Comparison of ENCODE assay signal across 20 cellular contexts in genomic region chr2:190785380-190785779, GRCh38.
A peak's percentile ranks its signal among the peaks of the same experiment; 100 is the strongest.
DNase-seq lines count a peak whose midpoint lies in the region; ATAC-seq, FAIRE-seq and TF ChIP-seq lines count a peak whose summit lies in the region.
"Had no signal": no experiment of that assay in that cellular context is flagged by ENCODE, and none has a peak within 500 bp of the region (broad histone marks: within the 10 kb centered on the region; RNA-seq: fewer than 3 reads in every experiment).

No MANE protein-coding gene starts in this region.

- H3K27ac ChIP-seq in K562 (ENCODE audit: extremely low read depth, low read depth, low read length) (no peak overlapping the region), small intestine (ENCODE audit: low read depth in 1 of 2, low read length in 1 of 2) (no peak overlapping the region), esophagus squamous epithelium (no peak overlapping the region), endodermal cell (ENCODE audit: low read depth, low read length) (no peak overlapping the region)
- H3K27ac ChIP-seq: HL-60 had no signal

- no peak overlapping the region for H3K4me3 Mint-ChIP-seq in activated naive CD8-positive, alpha-beta T cell treated with anti-CD3 and anti-CD28 coated beads, Interleukin-2, amount 50 U/mL, for 24 hours
- H3K4me3 Mint-ChIP-seq in activated naive CD8-positive, alpha-beta T cell treated with anti-CD3 and anti-CD28 coated beads for 36 hours = no peak overlapping the region
- no peak overlapping the region for H3K4me3 Mint-ChIP-seq in endodermal cell
- H3K4me3 Mint-ChIP-seq: B cell; CD4-positive, CD25-positive, alpha-beta regulatory T cell; H9 had no signal

- H3K4me1 Mint-ChIP-seq in activated naive CD8-positive, alpha-beta T cell treated with anti-CD3 and anti-CD28 coated beads, Interleukin-2, amount 50 U/mL, for 24 hours = peaks cover 68% of the 10 kb centered on the region
- peaks cover 28% of the 10 kb centered on the region for H3K4me1 Mint-ChIP-seq in activated naive CD8-positive, alpha-beta T cell treated with anti-CD3 and anti-CD28 coated beads for 36 hours
- H3K4me1 Mint-ChIP-seq in endodermal cell = peaks cover 31% of the 10 kb centered on the region
- H3K4me1 Mint-ChIP-seq: B cell had no signal

- POLR2A ChIA-PET in K562 (lab: Yijun Ruan, JAX) = interaction anchor here (0.7 kb wide), 1 partner anchor 11 kb away, joined by 3 read pairs; no protein-coding TSS in a partner anchor

- in situ Hi-C loops in K562 (cut with MboI) = no loop called here

- H3K79me2 ChIP-seq in K562 (ENCODE audit: control insufficient read depth, insufficient read depth, low read length) = no peaks in the 10 kb centered on the region

- no peaks in the 10 kb centered on the region for H4K20me1 ChIP-seq in K562 (replicated peaks; ENCODE audit: control insufficient read depth, insufficient read depth, low read length)

- no peak overlapping the region for H3K4me2 ChIP-seq in K562 (ENCODE audit: insufficient read depth, low read length)

- H3K9ac ChIP-seq in K562 (ENCODE audit: insufficient read depth in 1 of 2, low read depth in 2 of 2, low read length in 2 of 2) = no peak overlapping the region
- H3K9ac ChIP-seq in endodermal cell (ENCODE audit: extremely low read depth, low read length, poor library complexity, severe bottlenecking) = no peak overlapping the region

- intact Hi-C loops in K562 (cut with micrococcal nuclease) = no loop called here
- intact Hi-C loops in esophagus squamous epithelium (cut with DNase I) = loop anchor here (10.0 kb wide), 1 partner anchor 239 kb away; no protein-coding TSS in a partner anchor

- peaks cover 0 to 7% of the 10 kb centered on the region in 2 experiments; a peak in 2 of 5 replicates for H3K4me1 ChIP-seq in K562 (replicated peaks in 1 of 2; ENCODE audit: control insufficient read depth in 2 of 2, insufficient read depth in 2 of 2, low read length in 2 of 2)
- peaks cover 0 to 4% of the 10 kb centered on the region in 2 donors for H3K4me1 ChIP-seq in small intestine (ENCODE audit: control insufficient read depth in 2 of 2, insufficient read depth in 1 of 2, low read depth in 1 of 2, low read length in 1 of 2)
- H3K4me1 ChIP-seq in esophagus squamous epithelium = peaks cover 0 to 12% (median 0%) of the 10 kb centered on the region in 3 donors
- peaks cover 4% of the 10 kb centered on the region for H3K4me1 ChIP-seq in endodermal cell (ENCODE audit: control insufficient read depth, insufficient read depth, low read length)

- FAIRE-seq in K562 (lab: Jason Lieb, UNC) = no peak
- FAIRE-seq in small intestine (lab: Jason Lieb, UNC) = no peak
- FAIRE-seq: G401.6 had no signal

- TF ChIP-seq CTCF in K562 (IDR thresholded peaks at IDR 0.05 in 2 of 3, conservative IDR thresholded peaks at IDR 0.05 in 1 of 3; ENCODE audit: insufficient read depth in 2 of 3, low read depth in 1 of 3, low read length in 3 of 3) (no peak), esophagus squamous epithelium (IDR thresholded peaks at IDR 0.05) (no peak), endodermal cell (conservative IDR thresholded peaks at IDR 0.05) (no peak)

- H3K9me3 ChIP-seq in K562 (replicated peaks; ENCODE audit: control insufficient read depth, insufficient read depth, low read depth, low read length) (no peaks in the 10 kb centered on the region), small intestine (ENCODE audit: control insufficient read depth, low read depth) (no peaks in the 10 kb centered on the region), esophagus squamous epithelium (peaks cover 0 to 5% (median 0%) of the 10 kb centered on the region in 3 donors), endodermal cell (ENCODE audit: control insufficient read depth, low read length) (peaks cover 8% of the 10 kb centered on the region)
- H3K9me3 ChIP-seq: Caco-2 had no signal

- DNase-seq in activated naive CD8-positive, alpha-beta T cell treated with anti-CD3 and anti-CD28 coated beads, Interleukin-2, amount 50 U/mL, for 24 hours = no peak
- DNase-seq in activated naive CD8-positive, alpha-beta T cell treated with anti-CD3 and anti-CD28 coated beads for 36 hours = no peak
- no peak for DNase-seq in K562 (ENCODE audit: extremely low read depth in 1 of 4, low spot score in 3 of 4)
- DNase-seq in small intestine = peak; percentile 30
- DNase-seq in esophagus squamous epithelium (lab: John Stamatoyannopoulos, UW) = no peak
- no peak for DNase-seq in endodermal cell
- DNase-seq in SKM-1 (lab: John Stamatoyannopoulos, UW; ENCODE audit: unreplicated experiment) = no peak
- DNase-seq: Caco-2; CD4-positive, CD25-positive, alpha-beta regulatory T cell; H9; NCI-H1417; NCI-H187; NCI-H2107; NCI-H510A; NCI-H774; RPMI8226; SIG-M5 had no signal

- peaks cover 6% of the 10 kb centered on the region for H3K27me3 Mint-ChIP-seq in activated naive CD8-positive, alpha-beta T cell treated with anti-CD3 and anti-CD28 coated beads, Interleukin-2, amount 50 U/mL, for 24 hours
- H3K27me3 Mint-ChIP-seq in activated naive CD8-positive, alpha-beta T cell treated with anti-CD3 and anti-CD28 coated beads for 36 hours = peaks cover 6% of the 10 kb centered on the region
- H3K27me3 Mint-ChIP-seq in endodermal cell (ENCODE audit: insufficient read depth) = no peaks in the 10 kb centered on the region
- H3K27me3 Mint-ChIP-seq: CD4-positive, CD25-positive, alpha-beta regulatory T cell had no signal

- CTCF ChIA-PET in K562 (lab: Yijun Ruan, JAX; ENCODE audit: low intra/inter-chr PET ratio) = no interaction called here

- peak; percentile 77 for ATAC-seq in activated naive CD8-positive, alpha-beta T cell treated with anti-CD3 and anti-CD28 coated beads, Interleukin-2, amount 50 U/mL, for 24 hours
- no peak for ATAC-seq in K562

- TF ChIP-seq POLR2A in K562 (conservative IDR thresholded peaks at IDR 0.05) (no peak), esophagus squamous epithelium (IDR thresholded peaks at IDR 0.05) (no peak)

- WGBS in K562 (ENCODE audit: insufficient coverage, low coverage, missing lambda C conversion rate) = 18% methylated on average over 1 of the region's 1 CpG
- 83 to 86% (median 83%) methylated on average over 1 of the region's 1 CpG for WGBS in small intestine, 3 donors
- 38 to 89% methylated on average over 1 of the region's 1 CpG for WGBS in esophagus squamous epithelium, 2 donors
- WGBS in endodermal cell (ENCODE audit: insufficient coverage in 1 of 2, insufficient read length in 1 of 2), 2 experiments = 100% methylated on average over 1 of the region's 1 CpG; no CpG with 5 or more reads in 1 of the 2 experiments

- H3K9me3 Mint-ChIP-seq in activated naive CD8-positive, alpha-beta T cell treated with anti-CD3 and anti-CD28 coated beads, Interleukin-2, amount 50 U/mL, for 24 hours = no peaks in the 10 kb centered on the region
- peaks cover 1% of the 10 kb centered on the region for H3K9me3 Mint-ChIP-seq in activated naive CD8-positive, alpha-beta T cell treated with anti-CD3 and anti-CD28 coated beads for 36 hours
- H3K9me3 Mint-ChIP-seq in endodermal cell = peaks cover 13% of the 10 kb centered on the region
- H3K9me3 Mint-ChIP-seq: CD4-positive, CD25-positive, alpha-beta regulatory T cell had no signal

- no peak overlapping the region for H2AFZ ChIP-seq in K562 (ENCODE audit: low read depth, low read length)

- peak overlapping the region; percentile 33 for H3K27ac Mint-ChIP-seq in activated naive CD8-positive, alpha-beta T cell treated with anti-CD3 and anti-CD28 coated beads, Interleukin-2, amount 50 U/mL, for 24 hours
- no peak overlapping the region for H3K27ac Mint-ChIP-seq in activated naive CD8-positive, alpha-beta T cell treated with anti-CD3 and anti-CD28 coated beads for 36 hours
- no peak overlapping the region for H3K27ac Mint-ChIP-seq in endodermal cell
- H3K27ac Mint-ChIP-seq: B cell; CD4-positive, CD25-positive, alpha-beta regulatory T cell; H9 had no signal

- peaks cover 5% of the 10 kb centered on the region for H3K36me3 Mint-ChIP-seq in activated naive CD8-positive, alpha-beta T cell treated with anti-CD3 and anti-CD28 coated beads, Interleukin-2, amount 50 U/mL, for 24 hours (ENCODE audit: low read depth)
- peaks cover 5% of the 10 kb centered on the region for H3K36me3 Mint-ChIP-seq in activated naive CD8-positive, alpha-beta T cell treated with anti-CD3 and anti-CD28 coated beads for 36 hours
- no peaks in the 10 kb centered on the region for H3K36me3 Mint-ChIP-seq in endodermal cell (ENCODE audit: low read depth)
- H3K36me3 Mint-ChIP-seq: CD4-positive, CD25-positive, alpha-beta regulatory T cell had no signal

- H3K36me3 ChIP-seq in K562 (ENCODE audit: control insufficient read depth, insufficient read depth, low read length) = no peaks in the 10 kb centered on the region
- H3K36me3 ChIP-seq in small intestine (ENCODE audit: control insufficient read depth in 2 of 2, insufficient read depth in 2 of 2, low read length in 2 of 2) = no peaks in the 10 kb centered on the region
- H3K36me3 ChIP-seq in esophagus squamous epithelium = no peaks in the 10 kb centered on the region
- H3K36me3 ChIP-seq in endodermal cell (ENCODE audit: control insufficient read depth, insufficient read depth, low read length) = no peaks in the 10 kb centered on the region

- BruUV-seq in K562 (replicated peaks; lab: Mats Ljungman, UMichigan) = no TSS peak

- TF ChIP-seq RAD21 in K562 (CRISPR knock-in tag; conservative IDR thresholded peaks at IDR 0.05 in 1 of 2, IDR thresholded peaks at IDR 0.05 in 1 of 2) = no peak

- H3K4me3 ChIP-seq in K562 (no peak overlapping the region), small intestine (ENCODE audit: low read depth in 1 of 2, low read length in 2 of 2) (no peak overlapping the region), esophagus squamous epithelium (no peak overlapping the region), endodermal cell (ENCODE audit: low read length) (no peak overlapping the region)

- no peaks in the 10 kb centered on the region for H3K9me1 ChIP-seq in K562 (ENCODE audit: control insufficient read depth, insufficient read depth, low read length)

- TF ChIP-seq EP300 in K562 (IDR thresholded peaks at IDR 0.05; ENCODE audit: low read length) = no peak

- H3K27me3 ChIP-seq in K562 (ENCODE audit: control insufficient read depth in 2 of 2, insufficient read depth in 2 of 2, low read length in 2 of 2) (no peaks in the 10 kb centered on the region), small intestine (ENCODE audit: control insufficient read depth in 2 of 2, insufficient read depth in 2 of 2, low read length in 2 of 2) (no peaks in the 10 kb centered on the region), esophagus squamous epithelium (peaks cover 0 to 4% (median 0%) of the 10 kb centered on the region in 4 donors), endodermal cell (ENCODE audit: control insufficient read depth, insufficient read depth, low read length, poor library complexity, severe bottlenecking) (no peaks in the 10 kb centered on the region)

TF ChIP-seq in K562, 482 proteins besides CTCF, POLR2A, EP300 and RAD21:
- TF ChIP-seq CBFA2T3 (IDR thresholded peaks at IDR 0.05) = peak; percentile 20; the same call in 1 of the 2 replicates
- TF ChIP-seq PHF21A (IDR thresholded peaks at IDR 0.05; ENCODE audit: borderline replicate concordance, low read depth) = no peak
